ENCODE assay signal across 8 cellular contexts in genomic region chr16:57648590-57649442, GRCh38. TPM values are rescaled to one million over a fixed set of nuclear protein-coding genes. Genes with fewer than 3 reads are reported as not detected.
DNase-seq lines count a peak whose midpoint lies in the region; ATAC-seq and TF ChIP-seq lines count a peak whose summit lies in the region.

No MANE protein-coding gene starts in this region.

- no peaks in the 10 kb centered on the region for H3K36me3 Mint-ChIP-seq in activated T-cell treated with anti-CD3 and anti-CD28 coated beads, Interleukin-2, amount 50 U/mL, for 24 hours (ENCODE audit: low read depth)
- no peaks in the 10 kb centered on the region for H3K36me3 Mint-ChIP-seq in nephron progenitor cell (ENCODE audit: low read depth)

- CTCF ChIA-PET in PC-9 (lab: Charles Lee), result interaction anchor here (0.6 to 1.5 kb wide), 6 partner anchors 25 to 58 kb away, joined by 3 to 4 read pairs (median 4); no protein-coding TSS in a partner anchor

- peaks cover 34% of the 10 kb centered on the region for H3K4me1 Mint-ChIP-seq in activated T-cell treated with anti-CD3 and anti-CD28 coated beads, Interleukin-2, amount 50 U/mL, for 24 hours (ENCODE audit: low read depth)
- peaks cover 30% of the 10 kb centered on the region for H3K4me1 Mint-ChIP-seq in nephron progenitor cell

- peak; percentile 60 for ATAC-seq in GM19025 (IDR thresholded peaks at IDR 0.05; ENCODE audit: low read depth, unreplicated experiment)
- peak; percentile 69 for ATAC-seq in stimulated activated naive CD8-positive, alpha-beta T cell treated with anti-CD3 and anti-CD28 coated beads, Interleukin-15, Interleukin-2, amounts not matched to agents 100 U/mL and 50 U/mL, for 24 hours

- H3F3A ChIP-seq in PC-9 (ENCODE audit: insufficient read depth, low read depth), result peaks cover 37% of the 10 kb centered on the region; the same call in 1 of the 2 replicates

- H3K27me3 Mint-ChIP-seq in activated T-cell treated with anti-CD3 and anti-CD28 coated beads, Interleukin-2, amount 50 U/mL, for 24 hours, result no peaks in the 10 kb centered on the region
- peaks cover 3% of the 10 kb centered on the region for H3K27me3 Mint-ChIP-seq in nephron progenitor cell (ENCODE audit: low read depth, poor library complexity)

- H3K79me2 ChIP-seq in PC-9 (ENCODE audit: low read depth), result peaks cover 28% of the 10 kb centered on the region

- no peak overlapping the region for H3K4me3 Mint-ChIP-seq in activated T-cell treated with anti-CD3 and anti-CD28 coated beads, Interleukin-2, amount 50 U/mL, for 24 hours
- no peak overlapping the region for H3K4me3 Mint-ChIP-seq in nephron progenitor cell

- TF ChIP-seq CTCF in AG09309 (IDR thresholded peaks at IDR 0.05; ENCODE audit: control insufficient read depth, insufficient read depth, low read depth, low read length, missing control alignments) (peak; percentile 100), PC-9 (conservative IDR thresholded peaks at IDR 0.05) (peak; percentile 100), fibroblast of mammary gland (conservative IDR thresholded peaks at IDR 0.05; ENCODE audit: control insufficient read depth, insufficient read depth, low read depth, low read length) (peak; percentile 100), nephron progenitor cell (IDR thresholded peaks at IDR 0.05) (peak; percentile 100)

- no peaks in the 10 kb centered on the region for H3K9me3 ChIP-seq in PC-9 (ENCODE audit: insufficient read depth, low read depth)

- BruUV-seq in PC-9 (replicated peaks; lab: Mats Ljungman, UMichigan), result no TSS peak

- no peak overlapping the region for H2AFZ ChIP-seq in PC-9

- H3K9me3 Mint-ChIP-seq in activated T-cell treated with anti-CD3 and anti-CD28 coated beads, Interleukin-2, amount 50 U/mL, for 24 hours, result no peaks in the 10 kb centered on the region
- no peaks in the 10 kb centered on the region for H3K9me3 Mint-ChIP-seq in nephron progenitor cell

- H3K27me3 ChIP-seq in PC-9 (ENCODE audit: insufficient read depth, low read depth), result no peaks in the 10 kb centered on the region

- H3K36me3 ChIP-seq in PC-9 (ENCODE audit: low read depth), result peaks cover 5% of the 10 kb centered on the region; the same call in 1 of the 2 replicates

- peaks cover 39% of the 10 kb centered on the region for H3K4me1 ChIP-seq in PC-9 (replicated peaks; ENCODE audit: insufficient read depth)

- in situ Hi-C loops in KBM-7 (cut with MboI; ENCODE audit: low pct_unique_long_range_greater_than_20kb, low sequenced_read_pairs), result loop anchor here (10.0 kb wide), 1 partner anchor 54 kb away; no protein-coding TSS in a partner anchor

- POLR2A ChIA-PET in PC-9 (lab: Charles Lee; ENCODE audit: unreplicated experiment), result no interaction called here

- no peak overlapping the region for H3K4me3 ChIP-seq in AG09309 (ENCODE audit: control insufficient read depth, low read depth, low read length)
- H3K4me3 ChIP-seq in PC-9, result no peak overlapping the region
- no peak overlapping the region for H3K4me3 ChIP-seq in fibroblast of mammary gland (ENCODE audit: control insufficient read depth, low read depth, low read length)

- peak overlapping the region; percentile 84 for H3K27ac Mint-ChIP-seq in activated T-cell treated with anti-CD3 and anti-CD28 coated beads, Interleukin-2, amount 50 U/mL, for 24 hours
- H3K27ac Mint-ChIP-seq in nephron progenitor cell, result no peak overlapping the region

- intact Hi-C loops in PC-9 (cut with micrococcal nuclease; ENCODE audit: unreplicated experiment), result loop anchor here (1.0 to 2.0 kb wide), 6 partner anchors 26 to 214 kb away; no protein-coding TSS in a partner anchor

- no peak overlapping the region for H3K4me2 ChIP-seq in PC-9

- DNase-seq in AG09309 (ENCODE audit: low read depth) (no peak), KBM-7 (peak; percentile 98), PC-9 (peak; percentile 67 to 86), fibroblast of mammary gland (ENCODE audit: low read depth) (peak; percentile 73), nephron progenitor cell (peak; percentile 87)
- peak; percentile 95 for DNase-seq in activated T-cell treated with anti-CD3 and anti-CD28 coated beads, Interleukin-2, amount 50 U/mL, for 24 hours
- DNase-seq in stimulated activated naive CD8-positive, alpha-beta T cell treated with anti-CD3 and anti-CD28 coated beads, Interleukin-15, Interleukin-2, amounts not matched to agents 100 U/mL and 50 U/mL, for 24 hours, result peak; percentile 89

- no peak overlapping the region for H3K27ac ChIP-seq in PC-9

- H4K20me1 ChIP-seq in PC-9 (ENCODE audit: insufficient read depth), result peaks cover 15% of the 10 kb centered on the region

- H3K9me2 ChIP-seq in PC-9 (ENCODE audit: insufficient read depth), result no peaks in the 10 kb centered on the region

RNA-seq across cellular contexts. Expression of gene ADGRG3, which starts 19.3 kb away (rescaled TPM):
- 0.25 TPM in 1 of 2 replicates, not detected in the other for total RNA-seq in PC-9 (2021)

RNA-seq across cellular contexts. Expression of gene ADGRG1, which starts 20.4 kb away (rescaled TPM):
- 105 and 131 TPM in 2 replicates for total RNA-seq in PC-9 (2021)

RNA-seq across cellular contexts. Expression of gene DRC7, which starts 45.8 kb away (rescaled TPM):
- 0.85 and 1.7 TPM in 2 replicates for total RNA-seq in PC-9 (2021)
